Comparison of ENCODE assay signal across 8 cellular contexts in genomic region chr6:30211899-30212298, GRCh38. TPM values are rescaled to one million over a fixed set of nuclear protein-coding genes. Genes with fewer than 3 reads are reported as not detected.
DNase-seq lines count a peak whose midpoint lies in the region; ATAC-seq and TF ChIP-seq lines count a peak whose summit lies in the region.

No MANE protein-coding gene starts in this region.

- POLR2A ChIA-PET in PC-9 (lab: Charles Lee; ENCODE audit: unreplicated experiment) = interaction anchor here (0.5 kb wide), 1 partner anchor 133 kb away, joined by 3 read pairs; no protein-coding TSS in a partner anchor

- ATAC-seq in HG03469 (IDR thresholded peaks at IDR 0.05; ENCODE audit: unreplicated experiment) (no peak), HG02763 (IDR thresholded peaks at IDR 0.05; ENCODE audit: unreplicated experiment) (no peak)

- H3F3A ChIP-seq in PC-9 (ENCODE audit: insufficient read depth, low read depth) = peaks cover 31% of the 10 kb centered on the region

- no peaks in the 10 kb centered on the region for H3K9me2 ChIP-seq in PC-9 (ENCODE audit: insufficient read depth)

- BruUV-seq in PC-9 (replicated peaks; lab: Mats Ljungman, UMichigan) = no TSS peak

- peak overlapping the region; percentile 81; the same call in 1 of the 2 replicates for H3K9ac ChIP-seq in ES-I3 (ENCODE audit: low read depth, low read length)

- WGBS in prostate gland = 24% methylated on average over 3 of the region's 3 CpGs

- H3K36me3 ChIP-seq in ES-I3 (ENCODE audit: insufficient read depth, low read length) (no peaks in the 10 kb centered on the region), PC-9 (ENCODE audit: low read depth) (0 out of 2 replicates have a peak, but pooled peaks cover 4% of the 10 kb centered on the region), prostate gland (no peaks in the 10 kb centered on the region)

- TF ChIP-seq CTCF in PC-9 (conservative IDR thresholded peaks at IDR 0.05) (no peak), prostate gland (IDR thresholded peaks at IDR 0.05) (no peak)

- intact Hi-C loops in PC-9 (cut with micrococcal nuclease; ENCODE audit: unreplicated experiment) (loop anchor here (2.0 to 5.0 kb wide), 2 partner anchors 109 to 115 kb away; partner anchors contain the start of gene TRIM39), prostate gland (cut with DNase I) (loop anchor here (5.0 to 10.0 kb wide), 2 partner anchors 115 to 183 kb away; partner anchors contain the start of gene TRIM39)

- H3K9me3 ChIP-seq in ES-I3 (ENCODE audit: control insufficient read depth, insufficient read depth, low read length) = no peaks in the 10 kb centered on the region
- H3K9me3 ChIP-seq in PC-9 (ENCODE audit: insufficient read depth, low read depth) = no peaks in the 10 kb centered on the region
- no peaks in the 10 kb centered on the region for H3K9me3 ChIP-seq in prostate gland

- no peak overlapping the region for H2AFZ ChIP-seq in PC-9

- CTCF ChIA-PET in PC-9 (lab: Charles Lee) = no interaction called here

- H3K79me2 ChIP-seq in PC-9 (ENCODE audit: low read depth) = peaks cover 55% of the 10 kb centered on the region

- H3K27ac ChIP-seq in PC-9 = no peak overlapping the region
- H3K27ac ChIP-seq in epithelial cell of prostate = peak overlapping the region; percentile 88
- peak overlapping the region; percentile 97 to 99 for H3K27ac ChIP-seq in prostate gland

- peaks cover 33% of the 10 kb centered on the region for H4K20me1 ChIP-seq in PC-9 (ENCODE audit: insufficient read depth)

- peak overlapping the region; percentile 95 for H3K4me3 ChIP-seq in PC-9
- peak overlapping the region; percentile 56 to 87 for H3K4me3 ChIP-seq in prostate gland

- no peak for TF ChIP-seq POLR2A in prostate gland (IDR thresholded peaks at IDR 0.05)

- DNase-seq in PC-9 (no peak), epithelial cell of prostate (ENCODE audit: low read depth, low spot score) (no peak), prostate gland (ENCODE audit: low spot score) (no peak), NCI-H1092 (lab: John Stamatoyannopoulos, UW) (no peak), NCI-H1048 (lab: John Stamatoyannopoulos, UW) (no peak)

- H3K4me1 ChIP-seq in ES-I3 (ENCODE audit: insufficient read depth, low read length) (peaks cover 25% of the 10 kb centered on the region), PC-9 (replicated peaks; ENCODE audit: insufficient read depth) (peaks cover 39% of the 10 kb centered on the region), prostate gland (replicated peaks) (peaks cover 34% of the 10 kb centered on the region)

- peak overlapping the region; percentile 97 for H3K4me2 ChIP-seq in PC-9

- H3K27me3 ChIP-seq in PC-9 (ENCODE audit: insufficient read depth, low read depth) = no peaks in the 10 kb centered on the region
- no peaks in the 10 kb centered on the region for H3K27me3 ChIP-seq in prostate gland (replicated peaks; ENCODE audit: insufficient read depth)

RNA-seq across cellular contexts. Expression of gene TRIM26, which starts 1.3 kb away (rescaled TPM):
- total RNA-seq in PC-9 (2021) (45.3 and 53.9 TPM in 2 replicates), prostate gland (100 to 1,000 TPM in 1 of 2 donors, 10 to 100 TPM in 1; 74.8 to 100 TPM)

RNA-seq across cellular contexts. Expression of gene TRIM15, which starts 48.6 kb away (rescaled TPM):
- total RNA-seq in PC-9 (2021) (not detected in 2 replicates), prostate gland (not detected)

RNA-seq across cellular contexts. Expression of gene TRIM10, which starts 50.9 kb away (rescaled TPM):
- total RNA-seq in PC-9 (2021) (not detected in 2 replicates), prostate gland (not detected)
